In the genomic region with DNA sequence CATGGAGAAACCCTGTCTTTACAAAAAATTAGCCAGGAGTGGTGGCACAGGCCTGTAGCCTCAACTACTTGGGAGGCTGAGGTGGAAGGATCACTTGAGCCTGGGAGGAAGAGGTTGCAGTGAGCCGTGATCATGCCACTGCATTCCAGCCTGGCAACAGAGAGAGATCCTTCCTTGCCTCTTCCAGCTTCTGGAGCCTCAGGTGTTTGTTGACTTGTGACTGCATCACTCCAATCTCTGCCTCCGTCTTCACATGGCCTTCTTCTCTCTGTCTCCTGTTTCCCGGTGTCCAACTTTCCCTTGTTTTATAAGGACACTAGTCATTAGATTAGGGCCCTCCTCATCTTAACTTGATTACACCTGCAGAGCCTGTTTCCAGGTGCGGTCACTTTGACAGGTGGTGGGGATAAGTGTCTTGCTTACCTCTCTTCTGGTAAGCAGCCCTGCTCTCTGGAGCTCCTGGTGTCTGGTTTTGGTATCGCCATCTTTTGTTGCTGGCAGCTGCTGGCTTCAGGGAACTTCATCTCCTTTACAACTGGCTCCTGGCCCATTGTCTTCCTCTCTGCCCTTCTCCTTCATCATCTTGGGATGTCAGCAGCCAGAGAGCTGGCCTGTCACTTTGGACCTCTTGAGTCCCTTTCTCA, we compare ENCODE assay signal across 12 cellular contexts. TPM values are rescaled to one million over a fixed set of nuclear protein-coding genes. Genes with fewer than 3 reads are reported as not detected.
DNase-seq lines count a peak whose midpoint lies in the region; ATAC-seq and TF ChIP-seq lines count a peak whose summit lies in the region.
"Had no signal": no experiment of that assay in that cellular context is flagged by ENCODE, and none has a peak within 500 bp of the region (broad histone marks: within the 10 kb centered on the region; RNA-seq: fewer than 3 reads in every experiment).

No MANE protein-coding gene starts in this region.

- no peaks in the 10 kb centered on the region for H3K27me3 Mint-ChIP-seq in nephron (ENCODE audit: low read depth)

- H3K9me3 Mint-ChIP-seq in nephron, result no peaks in the 10 kb centered on the region
- H3K9me3 Mint-ChIP-seq in stimulated activated effector memory CD8-positive, alpha-beta T cell treated with anti-CD3 and anti-CD28 coated beads, Interleukin-12 subunit alpha, Interleukin-12 subunit beta, amount 100 ng/mL, for 72 hours, result no peaks in the 10 kb centered on the region
- H3K9me3 Mint-ChIP-seq: activated T-helper 1 cell treated with anti-CD3 and anti-CD28 coated beads, Interleukin-12 subunit alpha, Interleukin-12 subunit beta, Interleukin-2, Interleukin-4 antibody, amounts not matched to agents 30 ng/mL and 10 ng/mL and 1 ng/mL, durations not matched to agents 14 hours and 24 hours and 36 hours had no signal

- no peak for ATAC-seq in stimulated activated effector memory CD8-positive, alpha-beta T cell treated with anti-CD3 and anti-CD28 coated beads, Interleukin-12 subunit alpha, Interleukin-12 subunit beta, amount 100 ng/mL, for 72 hours

- no peak overlapping the region for H3K4me3 Mint-ChIP-seq in nephron
- H3K4me3 Mint-ChIP-seq in stimulated activated effector memory CD8-positive, alpha-beta T cell treated with anti-CD3 and anti-CD28 coated beads, Interleukin-12 subunit alpha, Interleukin-12 subunit beta, amount 100 ng/mL, for 72 hours, result no peak overlapping the region
- H3K4me3 Mint-ChIP-seq: activated T-helper 1 cell treated with anti-CD3 and anti-CD28 coated beads, Interleukin-12 subunit alpha, Interleukin-12 subunit beta, Interleukin-2, Interleukin-4 antibody, amounts not matched to agents 30 ng/mL and 10 ng/mL and 1 ng/mL, durations not matched to agents 14 hours and 24 hours and 36 hours had no signal

- peak in 2 of 3 experiments; percentile 21 to 23 for TF ChIP-seq CTCF in nephron (IDR thresholded peaks at IDR 0.05; ENCODE audit: unreplicated experiment in 3 of 3)

- H3K4me1 Mint-ChIP-seq in nephron, result no peaks in the 10 kb centered on the region
- no peaks in the 10 kb centered on the region for H3K4me1 Mint-ChIP-seq in stimulated activated effector memory CD8-positive, alpha-beta T cell treated with anti-CD3 and anti-CD28 coated beads, Interleukin-12 subunit alpha, Interleukin-12 subunit beta, amount 100 ng/mL, for 72 hours

- DNase-seq in NCI-H82 (lab: John Stamatoyannopoulos, UW) (peak; percentile 47), NCI-H82 treated with DMSO at 0.1 percent for 48 hours (lab: John Stamatoyannopoulos, UW; ENCODE audit: unreplicated experiment) (no peak), HT-29 (ENCODE audit: low spot score) (peak; percentile 75), SW480 (ENCODE audit: low spot score) (peak; percentile 34), kidney glomerular epithelial cell (lab: John Stamatoyannopoulos, UW) (no peak), ureter (ENCODE audit: low spot score) (no peak)
- DNase-seq in stimulated activated effector memory CD8-positive, alpha-beta T cell treated with anti-CD3 and anti-CD28 coated beads, Interleukin-12 subunit alpha, Interleukin-12 subunit beta, amount 100 ng/mL, for 72 hours (ENCODE audit: low spot score in 2 of 2), result no peak
- DNase-seq: NCI-H2227 treated with DMSO at 0.1 percent for 48 hours had no signal

- H3K36me3 Mint-ChIP-seq in nephron (ENCODE audit: low read depth), result no peaks in the 10 kb centered on the region
- no peaks in the 10 kb centered on the region for H3K36me3 Mint-ChIP-seq in stimulated activated effector memory CD8-positive, alpha-beta T cell treated with anti-CD3 and anti-CD28 coated beads, Interleukin-12 subunit alpha, Interleukin-12 subunit beta, amount 100 ng/mL, for 72 hours

- no peak overlapping the region for H3K27ac Mint-ChIP-seq in nephron
- no peak overlapping the region for H3K27ac Mint-ChIP-seq in stimulated activated effector memory CD8-positive, alpha-beta T cell treated with anti-CD3 and anti-CD28 coated beads, Interleukin-12 subunit alpha, Interleukin-12 subunit beta, amount 100 ng/mL, for 72 hours
- H3K27ac Mint-ChIP-seq: activated T-helper 1 cell treated with anti-CD3 and anti-CD28 coated beads, Interleukin-12 subunit alpha, Interleukin-12 subunit beta, Interleukin-2, Interleukin-4 antibody, amounts not matched to agents 30 ng/mL and 10 ng/mL and 1 ng/mL, durations not matched to agents 14 hours and 24 hours and 36 hours had no signal

RNA-seq across cellular contexts. Expression of a gene that starts 8.2 kb away (rescaled TPM):
- total RNA-seq in HT-29 (2014; rRNA removed; shearing (Covaris generic)), result 2.2 and 4.4 TPM in 2 replicates
- 4.8 TPM for total RNA-seq in ureter

RNA-seq across cellular contexts. Expression of a gene that starts 33.2 kb away (rescaled TPM):
- 0.18 and 0.25 TPM in 2 replicates for total RNA-seq in HT-29 (2014; rRNA removed; shearing (Covaris generic))
- total RNA-seq in ureter, result 4.5 TPM

RNA-seq across cellular contexts. Expression of a gene that starts 43.2 kb away (rescaled TPM):
- not detected in 2 replicates for total RNA-seq in HT-29 (2014; rRNA removed; shearing (Covaris generic))
- total RNA-seq in ureter, result not detected
- total RNA-seq: activated T-helper 1 cell treated with anti-CD3 and anti-CD28 coated beads, Interleukin-12 subunit alpha, Interleukin-12 subunit beta, Interleukin-2, Interleukin-4 antibody, amounts not matched to agents 30 ng/mL and 10 ng/mL and 1 ng/mL, durations not matched to agents 14 hours and 24 hours and 36 hours; skeletal muscle tissue; urinary bladder had no signal

RNA-seq across cellular contexts. Expression of a gene that starts 49.0 kb away (rescaled TPM):
- total RNA-seq in HT-29 (2014; rRNA removed; shearing (Covaris generic)), result 0.47 and 0.56 TPM in 2 replicates
- total RNA-seq in ureter, result 14.6 TPM
- total RNA-seq: activated T-helper 1 cell treated with anti-CD3 and anti-CD28 coated beads, Interleukin-12 subunit alpha, Interleukin-12 subunit beta, Interleukin-2, Interleukin-4 antibody, amounts not matched to agents 30 ng/mL and 10 ng/mL and 1 ng/mL, durations not matched to agents 14 hours and 24 hours and 36 hours had no signal

RNA-seq across cellular contexts. Expression of a gene that starts 55.4 kb away (rescaled TPM):
- total RNA-seq in HT-29 (2014; rRNA removed; shearing (Covaris generic)), result 13.3 and 14.8 TPM in 2 replicates
- total RNA-seq in ureter, result 23.1 TPM

Comparison
In these comparisons a context has a peak if more than half of its experiments do, and no peak if none do; other contexts are left out.
1. DNase-seq: peak in NCI-H82 (single experiment), HT-29 (single experiment) and SW480 (single experiment); none in NCI-H82 treated with DMSO at 0.1 percent for 48 hours (single experiment), kidney glomerular epithelial cell (single experiment), ureter (single experiment) and stimulated activated effector memory CD8-positive, alpha-beta T cell treated with anti-CD3 and anti-CD28 coated beads, Interleukin-12 subunit alpha, Interleukin-12 subunit beta, amount 100 ng/mL, for 72 hours (0 of 2).